1 cellular context compared by ENCODE assay signal in the genomic region with DNA sequence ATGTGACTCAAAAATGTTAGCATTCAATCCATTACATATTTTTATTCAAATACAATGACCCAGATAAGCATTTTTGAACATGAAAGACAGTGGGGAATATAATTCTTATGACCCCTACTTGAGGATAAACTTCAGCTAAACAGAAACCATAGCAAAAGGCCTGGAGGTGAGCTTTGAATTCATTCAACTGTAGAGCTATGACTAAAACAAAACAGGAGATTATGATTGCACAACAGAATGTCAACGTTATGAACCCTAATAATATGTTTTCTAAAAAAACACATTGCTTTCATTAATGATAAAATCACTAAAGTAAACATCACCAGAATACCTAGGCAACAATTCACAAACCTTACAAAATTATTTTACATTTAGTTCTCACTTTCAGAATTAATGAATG.
A peak's percentile ranks its signal among the peaks of the same experiment; 100 is the strongest.
TF ChIP-seq lines count a peak whose summit lies in the region.

No MANE protein-coding gene starts in this region.

TF ChIP-seq in endothelial cell of umbilical vein, 7 proteins besides CTCF, POLR2A, EP300 and RAD21:
- no peak for TF ChIP-seq FOS (IDR thresholded peaks at IDR 0.05; ENCODE audit: borderline replicate concordance, insufficient read depth, low read length)
- TF ChIP-seq JUN (IDR thresholded peaks at IDR 0.05; ENCODE audit: borderline replicate concordance, insufficient read depth, insufficient read length, low read depth), result no peak
- no peak for TF ChIP-seq POLR2AphosphoS5 (IDR thresholded peaks at IDR 0.05; ENCODE audit: insufficient read depth, low read depth, low read length)
- no peak for TF ChIP-seq EZH2 (IDR thresholded peaks at IDR 0.05; ENCODE audit: borderline replicate concordance, low read depth, low read length, severe bottlenecking)
- TF ChIP-seq GATA2 (IDR thresholded peaks at IDR 0.05; ENCODE audit: insufficient read depth, insufficient read length, low read depth, low read length), result peak; percentile 21
- TF ChIP-seq MYC (IDR thresholded peaks at IDR 0.05; ENCODE audit: low read depth, low read length), result no peak
- TF ChIP-seq, protein P1, sequence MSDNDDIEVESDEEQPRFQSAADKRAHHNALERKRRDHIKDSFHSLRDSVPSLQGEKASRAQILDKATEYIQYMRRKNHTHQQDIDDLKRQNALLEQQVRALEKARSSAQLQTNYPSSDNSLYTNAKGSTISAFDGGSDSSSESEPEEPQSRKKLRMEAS (IDR thresholded peaks at IDR 0.05; ENCODE audit: insufficient read depth, insufficient read length), result no peak
